10 cellular contexts compared by ENCODE assay signal in the genomic region with DNA sequence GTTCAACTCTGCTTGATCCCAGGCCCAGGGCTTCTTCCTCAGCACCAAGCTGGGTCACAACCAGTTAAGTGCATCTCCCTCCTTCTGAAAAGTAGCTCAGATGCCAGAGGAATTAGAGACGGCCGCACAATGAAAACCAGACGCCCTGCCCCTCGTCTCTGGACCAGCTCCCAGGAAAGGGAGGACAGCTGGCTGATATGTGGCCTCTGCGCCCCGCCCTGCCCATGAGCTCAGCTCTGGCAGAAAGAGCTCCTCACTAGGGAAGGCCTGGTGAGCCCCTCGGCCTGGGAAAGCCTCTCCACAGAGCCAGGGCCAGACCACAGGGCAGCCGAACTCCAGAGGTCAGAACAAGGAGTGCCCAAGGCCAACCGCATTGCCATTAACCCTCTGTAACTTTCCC. TPM values are rescaled to one million over a fixed set of nuclear protein-coding genes. Genes with fewer than 3 reads are reported as not detected.
A peak's percentile ranks its signal among the peaks of the same experiment; 100 is the strongest.
DNase-seq lines count a peak whose midpoint lies in the region; ATAC-seq and TF ChIP-seq lines count a peak whose summit lies in the region.
"Had no signal": no experiment of that assay in that cellular context is flagged by ENCODE, and none has a peak within 500 bp of the region (broad histone marks: within the 10 kb centered on the region; RNA-seq: fewer than 3 reads in every experiment).

No MANE protein-coding gene starts in this region.

- no peaks in the 10 kb centered on the region for H3K9me3 Mint-ChIP-seq in stimulated activated naive CD8-positive, alpha-beta T cell treated with anti-CD3 and anti-CD28 coated beads, Interleukin-15, Interleukin-2, amounts not matched to agents 100 ng/mL and 50 ng/mL, for 24 hours
- H3K9me3 Mint-ChIP-seq in naive thymus-derived CD4-positive, alpha-beta T cell, result peaks cover 0 to 2% (median 0%) of the 10 kb centered on the region in 11 donors
- H3K9me3 Mint-ChIP-seq in CD8-positive, alpha-beta memory T cell, result no peaks in the 10 kb centered on the region

- H3K27ac Mint-ChIP-seq in stimulated activated naive CD8-positive, alpha-beta T cell treated with anti-CD3 and anti-CD28 coated beads, Interleukin-15, Interleukin-2, amounts not matched to agents 100 ng/mL and 50 ng/mL, for 24 hours, result no peak overlapping the region
- H3K27ac Mint-ChIP-seq in naive thymus-derived CD4-positive, alpha-beta T cell, result peak overlapping the region in 6 of 9 donors; percentile 21 to 89 (median 82)
- H3K27ac Mint-ChIP-seq in CD8-positive, alpha-beta memory T cell, result peak overlapping the region in 2 of 8 donors; percentile 12 to 60

- H3K27me3 ChIP-seq in naive thymus-derived CD4-positive, alpha-beta T cell (ENCODE audit: control insufficient read depth in 2 of 2, insufficient read depth in 2 of 2, low read length in 2 of 2), result no peaks in the 10 kb centered on the region
- H3K27me3 ChIP-seq in CD8-positive, alpha-beta memory T cell (ENCODE audit: insufficient read depth, low read length, poor library complexity, severe bottlenecking), result no peaks in the 10 kb centered on the region

- H3K27me3 Mint-ChIP-seq in stimulated activated naive CD8-positive, alpha-beta T cell treated with anti-CD3 and anti-CD28 coated beads, Interleukin-15, Interleukin-2, amounts not matched to agents 100 ng/mL and 50 ng/mL, for 24 hours, result no peaks in the 10 kb centered on the region
- H3K27me3 Mint-ChIP-seq in naive thymus-derived CD4-positive, alpha-beta T cell, result no peaks in the 10 kb centered on the region
- peaks cover 0 to 2% of the 10 kb centered on the region in 2 donors for H3K27me3 Mint-ChIP-seq in CD8-positive, alpha-beta memory T cell

- H3K27ac ChIP-seq in naive thymus-derived CD4-positive, alpha-beta T cell (ENCODE audit: low read depth, low read length), result peak overlapping the region; percentile 35
- H3K27ac ChIP-seq in CD8-positive, alpha-beta memory T cell (ENCODE audit: low read depth, low read length), result no peak overlapping the region
- H3K27ac ChIP-seq: parathyroid adenoma had no signal

- peaks cover 45% of the 10 kb centered on the region for H3K4me1 Mint-ChIP-seq in stimulated activated naive CD8-positive, alpha-beta T cell treated with anti-CD3 and anti-CD28 coated beads, Interleukin-15, Interleukin-2, amounts not matched to agents 100 ng/mL and 50 ng/mL, for 24 hours (ENCODE audit: low read depth)
- H3K4me1 Mint-ChIP-seq in naive thymus-derived CD4-positive, alpha-beta T cell, result peaks cover 24 to 63% (median 47%) of the 10 kb centered on the region in 7 donors
- H3K4me1 Mint-ChIP-seq in CD8-positive, alpha-beta memory T cell, result peaks cover 23 to 42% (median 25%) of the 10 kb centered on the region in 3 donors

- no peak for TF ChIP-seq CTCF in fibroblast of the aortic adventitia (IDR thresholded peaks at IDR 0.05; ENCODE audit: insufficient read depth, low read length)

- no peak for DNase-seq in stimulated activated naive CD8-positive, alpha-beta T cell treated with anti-CD3 and anti-CD28 coated beads, Interleukin-15, Interleukin-2, amounts not matched to agents 100 U/mL and 50 U/mL, for 24 hours
- peak; percentile 94 for DNase-seq in fibroblast of the aortic adventitia (ENCODE audit: low read depth)
- DNase-seq in naive thymus-derived CD4-positive, alpha-beta T cell, result no peak
- no peak for DNase-seq in NOMO-1 treated with DMSO at 0.1 percent for 48 hours (lab: John Stamatoyannopoulos, UW; ENCODE audit: unreplicated experiment)
- DNase-seq in COLO668 (lab: John Stamatoyannopoulos, UW; ENCODE audit: unreplicated experiment), result no peak
- no peak for DNase-seq in CD8-positive, alpha-beta memory T cell
- DNase-seq: NCI-H69 had no signal

- intact Hi-C loops in naive thymus-derived CD4-positive, alpha-beta T cell (cut with micrococcal nuclease), result loop anchor here in 1 of 2 donors (5.0 kb wide), 1 partner anchor 482 kb away; the partner anchor contains the start of gene SLC3A2

- CTCF ChIA-PET in naive thymus-derived CD4-positive, alpha-beta T cell (lab: Charles Lee), result interaction anchor here (0.9 to 2.3 kb wide), 4 partner anchors 21 to 142 kb away, joined by 3 to 9 read pairs (median 6); no protein-coding TSS in a partner anchor
- CTCF ChIA-PET in CD8-positive, alpha-beta memory T cell (lab: Charles Lee), result interaction anchor here (1.0 to 4.5 kb wide), 3 partner anchors 21 to 160 kb away, joined by 3 to 26 read pairs (median 3); no protein-coding TSS in a partner anchor

- peaks cover 3% of the 10 kb centered on the region for H3K36me3 Mint-ChIP-seq in stimulated activated naive CD8-positive, alpha-beta T cell treated with anti-CD3 and anti-CD28 coated beads, Interleukin-15, Interleukin-2, amounts not matched to agents 100 ng/mL and 50 ng/mL, for 24 hours (ENCODE audit: low read depth)
- peaks cover 0 to 2% (median 0%) of the 10 kb centered on the region in 5 donors for H3K36me3 Mint-ChIP-seq in naive thymus-derived CD4-positive, alpha-beta T cell
- no peaks in the 10 kb centered on the region for H3K36me3 Mint-ChIP-seq in CD8-positive, alpha-beta memory T cell

- no peak overlapping the region for H3K4me3 ChIP-seq in fibroblast of the aortic adventitia (ENCODE audit: low read depth, low read length)
- H3K4me3 ChIP-seq in naive thymus-derived CD4-positive, alpha-beta T cell (ENCODE audit: low read length), result no peak overlapping the region
- H3K4me3 ChIP-seq in CD8-positive, alpha-beta memory T cell (ENCODE audit: low read length), result no peak overlapping the region

- peaks cover 18 to 44% of the 10 kb centered on the region in 2 donors for H3K4me1 ChIP-seq in naive thymus-derived CD4-positive, alpha-beta T cell (ENCODE audit: control insufficient read depth in 2 of 2, insufficient read depth in 2 of 2, low read length in 2 of 2)
- peaks cover 48% of the 10 kb centered on the region for H3K4me1 ChIP-seq in CD8-positive, alpha-beta memory T cell (ENCODE audit: insufficient read depth, low read length)

- H3K36me3 ChIP-seq in naive thymus-derived CD4-positive, alpha-beta T cell (ENCODE audit: control insufficient read depth in 2 of 3, insufficient read depth in 3 of 3, low read length in 3 of 3), result no peaks in the 10 kb centered on the region
- H3K36me3 ChIP-seq in CD8-positive, alpha-beta memory T cell (ENCODE audit: insufficient read depth, low read length), result no peaks in the 10 kb centered on the region

- POLR2A ChIA-PET in naive thymus-derived CD4-positive, alpha-beta T cell (lab: Charles Lee), result interaction anchor here (0.8 to 3.4 kb wide), 7 partner anchors 10 to 454 kb away, joined by 3 to 20 read pairs (median 3); partner anchors contain the start of genes C11orf98, CSKMT and EEF1G
- POLR2A ChIA-PET in CD8-positive, alpha-beta memory T cell (lab: Charles Lee), result no interaction called here

- no peak for ATAC-seq in stimulated activated naive CD8-positive, alpha-beta T cell treated with anti-CD3 and anti-CD28 coated beads, Interleukin-15, Interleukin-2, amounts not matched to agents 100 U/mL and 50 U/mL, for 24 hours
- no peak for ATAC-seq in naive thymus-derived CD4-positive, alpha-beta T cell
- ATAC-seq in GM21825 (IDR thresholded peaks at IDR 0.05; ENCODE audit: unreplicated experiment), result no peak

- H3K4me3 Mint-ChIP-seq in stimulated activated naive CD8-positive, alpha-beta T cell treated with anti-CD3 and anti-CD28 coated beads, Interleukin-15, Interleukin-2, amounts not matched to agents 100 ng/mL and 50 ng/mL, for 24 hours, result peak overlapping the region; percentile 85
- H3K4me3 Mint-ChIP-seq in naive thymus-derived CD4-positive, alpha-beta T cell, result peak overlapping the region in 6 of 10 donors; percentile 78 to 90 (median 86)
- peak overlapping the region in 1 of 7 donors; percentile 25 for H3K4me3 Mint-ChIP-seq in CD8-positive, alpha-beta memory T cell

- H3K9me3 ChIP-seq in naive thymus-derived CD4-positive, alpha-beta T cell (ENCODE audit: control insufficient read depth in 2 of 3, low read length in 3 of 3), result no peaks in the 10 kb centered on the region
- H3K9me3 ChIP-seq in CD8-positive, alpha-beta memory T cell (ENCODE audit: low read length), result no peaks in the 10 kb centered on the region

RNA-seq across cellular contexts. Expression of gene SCGB1A1, which starts 18.1 kb away (rescaled TPM):
- not detected in 2 replicates for total RNA-seq in fibroblast of the aortic adventitia (ENCODE audit: low replicate concordance)
- total RNA-seq in naive thymus-derived CD4-positive, alpha-beta T cell, result not detected
- polyA plus RNA-seq in naive thymus-derived CD4-positive, alpha-beta T cell, result not detected
- not detected for total RNA-seq in CD8-positive, alpha-beta memory T cell
- polyA plus RNA-seq in CD8-positive, alpha-beta memory T cell, result not detected
